In the genomic region with DNA sequence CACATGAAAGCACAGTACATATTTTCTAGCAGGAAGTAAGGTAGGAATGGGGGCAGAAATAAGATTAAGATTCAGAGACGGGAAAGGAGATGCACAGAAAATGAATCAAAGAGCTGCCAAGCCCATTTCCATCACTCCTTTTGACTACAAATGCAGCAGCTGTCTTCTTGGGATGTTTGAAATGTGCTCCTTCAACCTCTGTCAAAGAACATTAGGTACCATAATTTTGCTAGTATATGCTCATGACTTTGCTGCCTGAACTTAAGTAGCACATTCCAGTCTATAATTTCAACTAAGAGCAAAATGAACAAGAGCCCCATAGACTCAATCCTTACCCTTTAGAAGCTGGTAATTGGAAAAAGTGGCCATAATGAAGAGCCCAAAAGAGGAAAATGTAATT, we compare ENCODE assay signal across 2 cellular contexts.
TF ChIP-seq lines count a peak whose summit lies in the region.

No MANE protein-coding gene starts in this region.

TF ChIP-seq in HepG2, 621 proteins besides CTCF, POLR2A, EP300 and RAD21:
- TF ChIP-seq GZF1 (CRISPR knock-in tag; IDR thresholded peaks at IDR 0.05) (peak; percentile 83), ZFY (CRISPR knock-in tag; IDR thresholded peaks at IDR 0.05) (no peak)

TF ChIP-seq in H1, 55 proteins besides CTCF, POLR2A, EP300 and RAD21:
- no peak for TF ChIP-seq SP1 (IDR thresholded peaks at IDR 0.05; ENCODE audit: low read depth, low read length)
- TF ChIP-seq, protein P1, sequence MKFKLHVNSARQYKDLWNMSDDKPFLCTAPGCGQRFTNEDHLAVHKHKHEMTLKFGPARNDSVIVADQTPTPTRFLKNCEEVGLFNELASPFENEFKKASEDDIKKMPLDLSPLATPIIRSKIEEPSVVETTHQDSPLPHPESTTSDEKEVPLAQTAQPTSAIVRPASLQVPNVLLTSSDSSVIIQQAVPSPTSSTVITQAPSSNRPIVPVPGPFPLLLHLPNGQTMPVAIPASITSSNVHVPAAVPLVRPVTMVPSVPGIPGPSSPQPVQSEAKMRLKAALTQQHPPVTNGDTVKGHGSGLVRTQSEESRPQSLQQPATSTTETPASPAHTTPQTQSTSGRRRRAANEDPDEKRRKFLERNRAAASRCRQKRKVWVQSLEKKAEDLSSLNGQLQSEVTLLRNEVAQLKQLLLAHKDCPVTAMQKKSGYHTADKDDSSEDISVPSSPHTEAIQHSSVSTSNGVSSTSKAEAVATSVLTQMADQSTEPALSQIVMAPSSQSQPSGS (IDR thresholded peaks at IDR 0.05; ENCODE audit: low read length): no peak
- no peak for TF ChIP-seq NRF1 (IDR thresholded peaks at IDR 0.05; ENCODE audit: low read depth, low read length)
- TF ChIP-seq TCF12 (IDR thresholded peaks at IDR 0.05; ENCODE audit: low read depth, low read length): no peak
